13 cellular contexts compared by ENCODE assay signal in genomic region chr21:32328595-32328994, GRCh38. TPM values are rescaled to one million over a fixed set of nuclear protein-coding genes. Genes with fewer than 3 reads are reported as not detected.
A peak's percentile ranks its signal among the peaks of the same experiment; 100 is the strongest.
DNase-seq lines count a peak whose midpoint lies in the region; ATAC-seq and TF ChIP-seq lines count a peak whose summit lies in the region.
"Had no signal": no experiment of that assay in that cellular context is flagged by ENCODE, and none has a peak within 500 bp of the region (broad histone marks: within the 10 kb centered on the region; RNA-seq: fewer than 3 reads in every experiment).

No MANE protein-coding gene starts in this region.

- H3K36me3 ChIP-seq in esophagus muscularis mucosa (peaks cover 18 to 61% (median 40%) of the 10 kb centered on the region in 4 donors), muscle layer of colon (ENCODE audit: insufficient read depth, low read length) (peaks cover 44% of the 10 kb centered on the region), subcutaneous abdominal adipose tissue (ENCODE audit: control insufficient read depth in 5 of 5, insufficient read depth in 5 of 5, low read length in 5 of 5) (peaks cover 14 to 51% (median 46%) of the 10 kb centered on the region in 5 donors)

- no peak for TF ChIP-seq EP300 in esophagus muscularis mucosa (IDR thresholded peaks at IDR 0.05)

- CTCF ChIA-PET in GM10248 (lab: Yijun Ruan, JAX) = no interaction called here

- no peaks in the 10 kb centered on the region for H3K27me3 ChIP-seq in esophagus muscularis mucosa
- H3K27me3 ChIP-seq in muscle layer of colon (ENCODE audit: control insufficient read depth in 1 of 2, insufficient read depth in 2 of 2, low read length in 2 of 2) = no peaks in the 10 kb centered on the region
- H3K27me3 ChIP-seq in subcutaneous abdominal adipose tissue (ENCODE audit: control insufficient read depth in 5 of 5, insufficient read depth in 4 of 5, low read length in 5 of 5) = no peaks in the 10 kb centered on the region

- TF ChIP-seq POLR2A in esophagus muscularis mucosa (IDR thresholded peaks at IDR 0.05; ENCODE audit: low read depth) = no peak

- no peak for ATAC-seq in HG03025 (IDR thresholded peaks at IDR 0.05; ENCODE audit: low FRiP score, unreplicated experiment)
- no peak for ATAC-seq in GM21529 (IDR thresholded peaks at IDR 0.05; ENCODE audit: unreplicated experiment)
- ATAC-seq: CD8-positive, alpha-beta T cell; natural killer cell treated with Interleukin-12 subunit alpha and Interleukin-12 subunit beta and Interleukin-15 and Interleukin-18, amount 100 ng/mL, for 72 hours had no signal

- H3K27ac ChIP-seq in esophagus muscularis mucosa (replicated peaks in 1 of 4) = peak overlapping the region; percentile 76 to 91 (median 82)
- peak overlapping the region; percentile 37 for H3K27ac ChIP-seq in muscle layer of colon (ENCODE audit: low read depth, low read length)
- peak overlapping the region; percentile 61 for H3K27ac ChIP-seq in subcutaneous abdominal adipose tissue (ENCODE audit: low read depth, low read length)

- intact Hi-C loops in esophagus muscularis mucosa (cut with DNase I) = no loop called here

- 27% methylated on average over 3 of the region's 3 CpGs for WGBS in esophagus muscularis mucosa

- POLR2A ChIA-PET in GM10248 (lab: Yijun Ruan, JAX) = no interaction called here

- H3K9me3 ChIP-seq in esophagus muscularis mucosa = no peaks in the 10 kb centered on the region
- H3K9me3 ChIP-seq in muscle layer of colon (ENCODE audit: low read length) = no peaks in the 10 kb centered on the region
- no peaks in the 10 kb centered on the region for H3K9me3 ChIP-seq in subcutaneous abdominal adipose tissue (ENCODE audit: control insufficient read depth in 5 of 5, low read length in 5 of 5)

- H3K9ac ChIP-seq in muscle layer of colon (ENCODE audit: low read length) (no peak overlapping the region), subcutaneous abdominal adipose tissue (ENCODE audit: low read length in 5 of 5) (no peak overlapping the region)

- H3K4me3 ChIP-seq in esophagus muscularis mucosa (no peak overlapping the region), muscle layer of colon (ENCODE audit: low read depth in 1 of 2, low read length in 2 of 2) (no peak overlapping the region), subcutaneous abdominal adipose tissue (ENCODE audit: low read depth in 1 of 5, low read length in 5 of 5) (no peak overlapping the region)

- TF ChIP-seq CTCF in esophagus muscularis mucosa (IDR thresholded peaks at IDR 0.05) = no peak
- no peak for TF ChIP-seq CTCF in GM10248 (IDR thresholded peaks at IDR 0.05; ENCODE audit: control extremely low read depth, extremely low read depth, low read depth, missing control alignments)

- H3K4me1 ChIP-seq in esophagus muscularis mucosa = peaks cover 21 to 46% (median 42%) of the 10 kb centered on the region in 4 donors
- H3K4me1 ChIP-seq in muscle layer of colon (ENCODE audit: insufficient read depth, low read length) = peaks cover 18% of the 10 kb centered on the region
- H3K4me1 ChIP-seq in subcutaneous abdominal adipose tissue (ENCODE audit: control insufficient read depth in 5 of 5, insufficient read depth in 5 of 5, low read length in 5 of 5) = peaks cover 0 to 29% (median 16%) of the 10 kb centered on the region in 5 donors

- DNase-seq in LHCN-M2 (ENCODE audit: low read depth) (peak; percentile 76), esophagus muscularis mucosa (ENCODE audit: extremely low spot score) (no peak), GM10248 (ENCODE audit: extremely low spot score) (no peak), CD1c-positive myeloid dendritic cell (ENCODE audit: extremely low spot score) (no peak)
- DNase-seq: activated CD8-positive, alpha-beta memory T cell treated with anti-CD3 and anti-CD28 coated beads, Interleukin-2, amount 50 U/mL, for 48 hours; amniotic stem cell; CD8-positive, alpha-beta T cell had no signal

RNA-seq across cellular contexts. Expression of gene MRAP, which starts 29.9 kb away (rescaled TPM):
- total RNA-seq in LHCN-M2 (2014; rRNA removed) (not detected in 2 replicates), esophagus muscularis mucosa (not detected)
- not detected for polyA plus RNA-seq in LHCN-M2 (2012)
- total RNA-seq: CD8-positive, alpha-beta T cell; natural killer cell treated with Interleukin-12 subunit alpha and Interleukin-12 subunit beta and Interleukin-15 and Interleukin-18, amount 100 ng/mL, for 72 hours; NCI-H460 had no signal

RNA-seq across cellular contexts. Expression of gene MIS18A, which starts 49.7 kb away (rescaled TPM):
- 23.9 and 27.1 TPM in 2 replicates for total RNA-seq in LHCN-M2 (2014; rRNA removed)
- polyA plus RNA-seq in LHCN-M2 (2012) = 10.5 TPM
- total RNA-seq in esophagus muscularis mucosa = 1 to 10 TPM; 3.0 to 4.6 (median 3.2) TPM
